Comparison of ENCODE assay signal across 14 cellular contexts in genomic region chr19:3669616-3670257, GRCh38. TPM values are rescaled to one million over a fixed set of nuclear protein-coding genes. Genes with fewer than 3 reads are reported as not detected.
DNase-seq lines count a peak whose midpoint lies in the region; ATAC-seq and TF ChIP-seq lines count a peak whose summit lies in the region.
"Had no signal": no experiment of that assay in that cellular context is flagged by ENCODE, and none has a peak within 500 bp of the region (broad histone marks: within the 10 kb centered on the region; RNA-seq: fewer than 3 reads in every experiment).

No MANE protein-coding gene starts in this region.

- H3K4me3 ChIP-seq in WERI-Rb-1 (ENCODE audit: low read depth, low read length), result no peak overlapping the region
- no peak overlapping the region for H3K4me3 ChIP-seq in esophagus (ENCODE audit: low read depth in 1 of 2, low read length in 2 of 2)
- H3K4me3 ChIP-seq in thyroid gland (replicated peaks in 1 of 3), result no peak overlapping the region
- no peak overlapping the region for H3K4me3 ChIP-seq in BE2C (ENCODE audit: low read depth, low read length)

- in situ Hi-C loops in ACHN (cut with HindIII; ENCODE audit: low pct_ligation_motif_present, low pct_unique_long_range_greater_than_20kb, low sequenced_read_pairs), result no loop called here

- no peak for DNase-seq in WERI-Rb-1
- no peak for DNase-seq in nephron progenitor cell
- no peak for DNase-seq in thyroid gland
- DNase-seq in RWPE1 (ENCODE audit: low spot score), result no peak
- no peak for DNase-seq in BE2C
- no peak for DNase-seq in ACHN
- DNase-seq: activated CD8-positive, alpha-beta memory T cell treated with anti-CD3 and anti-CD28 coated beads, Interleukin-2, amount 50 U/mL, for 48 hours; Caco-2; NCI-H1436 treated with DMSO at 0.1 percent for 48 hours; SHP77; stimulated activated CD4-positive, alpha-beta T cell treated with anti-CD3 and anti-CD28 coated beads, Interleukin-2, amount 100 ng/mL, for 24 hours; stimulated activated naive CD4-positive, alpha-beta T cell had no signal

- ATAC-seq in GM19395 (IDR thresholded peaks at IDR 0.05; ENCODE audit: unreplicated experiment), result no peak

- TF ChIP-seq POLR2A in thyroid gland (IDR thresholded peaks at IDR 0.05), result no peak

- H3K27ac Mint-ChIP-seq in nephron progenitor cell, result peak overlapping the region; percentile 86

- H3K36me3 Mint-ChIP-seq in nephron progenitor cell (ENCODE audit: low read depth), result peaks cover 9% of the 10 kb centered on the region

- CTCF ChIA-PET in RWPE1 (lab: Yijun Ruan, JAX), result interaction anchor here (0.6 kb wide), 1 partner anchor 947 kb away, joined by 3 read pairs; no protein-coding TSS in a partner anchor

- H3K36me3 ChIP-seq in WERI-Rb-1, result peaks cover 24% of the 10 kb centered on the region
- H3K36me3 ChIP-seq in esophagus (ENCODE audit: control insufficient read depth in 2 of 2, insufficient read depth in 2 of 2, low read length in 1 of 2), result peaks cover 0 to 10% of the 10 kb centered on the region in 2 donors
- peaks cover 0 to 1% of the 10 kb centered on the region in 2 donors for H3K36me3 ChIP-seq in thyroid gland
- no peaks in the 10 kb centered on the region for H3K36me3 ChIP-seq in BE2C

- TF ChIP-seq CTCF in WERI-Rb-1 (IDR thresholded peaks at IDR 0.05; ENCODE audit: low read depth, low read length) (no peak), nephron progenitor cell (IDR thresholded peaks at IDR 0.05) (no peak), thyroid gland (IDR thresholded peaks at IDR 0.05) (no peak), RWPE1 (conservative IDR thresholded peaks at IDR 0.05; ENCODE audit: low read depth) (no peak), BE2C (IDR thresholded peaks at IDR 0.05; ENCODE audit: low read depth, low read length) (no peak)

- no peaks in the 10 kb centered on the region for H3K9me3 Mint-ChIP-seq in nephron progenitor cell

- peaks cover 5 to 20% of the 10 kb centered on the region in 2 donors for H3K4me1 ChIP-seq in esophagus (ENCODE audit: control insufficient read depth in 2 of 2, insufficient read depth in 2 of 2, low read length in 1 of 2)
- peaks cover 6 to 37% of the 10 kb centered on the region in 2 donors for H3K4me1 ChIP-seq in thyroid gland
- no peaks in the 10 kb centered on the region for H3K4me1 ChIP-seq in BE2C

- H3K4me3 Mint-ChIP-seq in nephron progenitor cell, result peak overlapping the region; percentile 56

- POLR2A ChIA-PET in RWPE1 (lab: Yijun Ruan, JAX; ENCODE audit: low non-redundant PET), result interaction anchor here (0.6 kb wide), 1 partner anchor 43 kb away, joined by 5 read pairs; no protein-coding TSS in a partner anchor

- intact Hi-C loops in thyroid gland (cut with DNase I), result no loop called here

- no peaks in the 10 kb centered on the region for H3K27me3 ChIP-seq in WERI-Rb-1 (ENCODE audit: insufficient read depth, low read depth, severe bottlenecking)
- no peaks in the 10 kb centered on the region for H3K27me3 ChIP-seq in esophagus (ENCODE audit: control insufficient read depth in 1 of 2, insufficient read depth in 2 of 2, low read length in 2 of 2)
- H3K27me3 ChIP-seq in thyroid gland, result no peaks in the 10 kb centered on the region
- H3K27me3 ChIP-seq in BE2C, result no peaks in the 10 kb centered on the region

- H3K9me3 ChIP-seq in WERI-Rb-1 (ENCODE audit: severe bottlenecking) (no peaks in the 10 kb centered on the region), esophagus (ENCODE audit: control insufficient read depth in 2 of 2, insufficient read depth in 1 of 2, low read depth in 1 of 2, low read length in 1 of 2) (no peaks in the 10 kb centered on the region), thyroid gland (no peaks in the 10 kb centered on the region), BE2C (no peaks in the 10 kb centered on the region)
- H3K9me3 ChIP-seq: Caco-2 had no signal

- 68 to 74% methylated on average over 35 of the region's 35 CpGs for WGBS in esophagus, 2 donors
- 77 to 80% methylated on average over 26 to 28 of the region's 35 CpGs for WGBS in thyroid gland, 2 donors

- H3K27ac ChIP-seq in WERI-Rb-1, result peak overlapping the region; percentile 86
- peak overlapping the region; percentile 69 to 83 for H3K27ac ChIP-seq in esophagus (ENCODE audit: low read depth in 2 of 2, low read length in 1 of 2)
- H3K27ac ChIP-seq in thyroid gland, result peak overlapping the region; percentile 88 to 95 (median 91)
- H3K27ac ChIP-seq in RWPE1, result no peak overlapping the region; the same call in 1 of the 2 replicates

- H3K4me1 Mint-ChIP-seq in nephron progenitor cell, result peaks cover 67% of the 10 kb centered on the region

- no peaks in the 10 kb centered on the region for H3K27me3 Mint-ChIP-seq in nephron progenitor cell (ENCODE audit: low read depth, poor library complexity)

RNA-seq across cellular contexts. Expression of gene PIP5K1C, which starts 30.5 kb away (rescaled TPM):
- 10 to 100 TPM; 10.4 to 18.1 TPM for polyA plus RNA-seq in esophagus
- total RNA-seq in thyroid gland, result 10 to 100 TPM; 23.2 to 42.4 (median 35.0) TPM
- polyA plus RNA-seq in BE2C (2012; ENCODE audit: insufficient read depth, insufficient read length, low read depth), result 20.4 TPM

RNA-seq across cellular contexts. Expression of gene TJP3, which starts 38.4 kb away (rescaled TPM):
- polyA plus RNA-seq in esophagus, result 100 to 1,000 TPM in 1 of 2 donors, 10 to 100 TPM in 1; 44.5 to 118 TPM
- total RNA-seq in thyroid gland, result 10 to 100 TPM; 29.7 to 43.7 (median 39.8) TPM
- 0.65 TPM for polyA plus RNA-seq in BE2C (2012; ENCODE audit: insufficient read depth, insufficient read length, low read depth)

RNA-seq across cellular contexts. Expression of gene CACTIN, which starts 43.1 kb away (rescaled TPM):
- 10 to 100 TPM; 12.4 to 19.3 TPM for polyA plus RNA-seq in esophagus
- 10 to 100 TPM; 18.8 to 30.6 (median 24.5) TPM for total RNA-seq in thyroid gland
- polyA plus RNA-seq in BE2C (2012; ENCODE audit: insufficient read depth, insufficient read length, low read depth), result 92.4 TPM
